Comparison of ENCODE assay signal across 16 cellular contexts in genomic region chr9:96163141-96163540, GRCh38.
"Had no signal": no experiment of that assay in that cellular context is flagged by ENCODE, and none has a peak within 500 bp of the region (broad histone marks: within the 10 kb centered on the region; RNA-seq: fewer than 3 reads in every experiment).

No MANE protein-coding gene starts in this region.

- ATAC-seq: heart left ventricle; pancreas; right cardiac atrium; stimulated activated naive CD8-positive, alpha-beta T cell treated with anti-CD3 and anti-CD28 coated beads, Interleukin-15, Interleukin-2, amounts not matched to agents 100 U/mL and 50 U/mL, for 24 hours had no signal

- H3K4me3 ChIP-seq: dorsolateral prefrontal cortex, heart left ventricle, pancreas, smooth muscle cell, tibial artery, upper lobe of left lung, uterus had no signal

- DNase-seq: dorsolateral prefrontal cortex; effector CD8-positive, alpha-beta T cell; heart left ventricle; hippocampal formation; kidney glomerular epithelial cell; mesendoderm; naive B cell; occipital lobe; pancreas; right cardiac atrium; stimulated activated CD4-positive, alpha-beta T cell treated with anti-CD3 and anti-CD28 coated beads, Interleukin-2, amount 100 ng/mL, for 48 hours; stimulated activated naive CD8-positive, alpha-beta T cell treated with anti-CD3 and anti-CD28 coated beads, Interleukin-15, Interleukin-2, amounts not matched to agents 100 U/mL and 50 U/mL, for 24 hours; uterus had no signal
